In the genomic region with DNA sequence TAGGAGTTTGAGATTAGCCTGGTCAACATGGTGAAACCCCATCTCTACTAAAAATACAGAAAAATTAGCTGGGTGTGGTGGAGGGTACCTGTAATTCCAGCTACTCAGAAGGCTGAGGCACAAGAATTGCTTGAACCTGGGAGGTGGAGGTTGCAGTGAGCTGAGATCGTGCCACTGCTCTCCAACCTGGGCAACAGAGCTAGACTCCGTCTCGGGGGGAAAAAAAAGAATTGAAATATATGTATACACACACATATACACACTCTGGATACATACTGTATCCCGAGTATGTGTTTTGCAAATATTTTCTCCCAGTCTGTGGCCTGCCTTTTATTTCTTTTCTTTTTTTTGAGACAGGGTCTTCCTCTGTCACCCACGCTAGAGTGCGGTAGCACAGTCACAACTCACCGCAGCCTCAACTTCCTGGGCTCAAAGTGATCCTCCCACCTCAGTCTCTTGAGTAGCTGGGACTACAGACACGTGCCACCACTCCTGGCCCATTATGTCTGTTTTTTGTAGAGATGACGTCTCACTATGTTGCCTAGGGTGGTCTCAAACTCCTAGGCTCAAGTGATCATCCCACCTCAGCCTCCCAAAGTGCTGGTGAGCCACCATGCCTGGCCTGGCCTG, we compare ENCODE assay signal across 7 cellular contexts. TPM values are rescaled to one million over a fixed set of nuclear protein-coding genes. Genes with fewer than 3 reads are reported as not detected.
DNase-seq lines count a peak whose midpoint lies in the region; TF ChIP-seq lines count a peak whose summit lies in the region.
"Not testable (repeated sequence)": the region's sequence is repeated elsewhere in the genome, so short reads cannot be mapped to it uniquely, and the experiment has no call there.

No MANE protein-coding gene starts in this region.

- 92 to 98% methylated on average over 6 to 7 of the region's 9 CpGs for WGBS in endodermal cell (ENCODE audit: insufficient coverage in 1 of 2, insufficient read length in 1 of 2), 2 experiments

- not testable (repeated sequence) for H3K9me3 Mint-ChIP-seq in activated CD4-positive, alpha-beta T cell treated with anti-CD3 and anti-CD28 coated beads, Interleukin-2, amount 10 ng/mL, durations not matched to agents 7 days and 5 days; endodermal cell

- H3K9ac ChIP-seq in endodermal cell (ENCODE audit: extremely low read depth, low read length, poor library complexity, severe bottlenecking): not testable (repeated sequence)

- H3K27me3 ChIP-seq in endodermal cell (ENCODE audit: control insufficient read depth, insufficient read depth, low read length, poor library complexity, severe bottlenecking): not testable (repeated sequence)

- H3K27ac ChIP-seq in endodermal cell (ENCODE audit: low read depth, low read length): not testable (repeated sequence)

- TF ChIP-seq CTCF in endodermal cell (conservative IDR thresholded peaks at IDR 0.05): not testable (repeated sequence)

- peaks cover 13% of the 10 kb centered on the region for H3K36me3 ChIP-seq in endodermal cell (ENCODE audit: control insufficient read depth, insufficient read depth, low read length)

- H3K9me3 ChIP-seq in endodermal cell (ENCODE audit: control insufficient read depth, low read length): not testable (repeated sequence)

- not testable (repeated sequence) for H3K4me1 ChIP-seq in endodermal cell (ENCODE audit: control insufficient read depth, insufficient read depth, low read length)

- not testable (repeated sequence) for H3K4me3 ChIP-seq in endodermal cell (ENCODE audit: low read length)

- H3K4me3 Mint-ChIP-seq in activated CD4-positive, alpha-beta T cell treated with anti-CD3 and anti-CD28 coated beads, Interleukin-2, amount 10 ng/mL, durations not matched to agents 7 days and 5 days: peak overlapping the region; percentile 3
- H3K4me3 Mint-ChIP-seq in endodermal cell: not testable (repeated sequence)

- CTCF ChIA-PET in activated CD4-positive, alpha-beta T cell treated with anti-CD3 and anti-CD28 coated beads, Interleukin-2, amount 10 ng/mL, durations not matched to agents 7 days and 5 days (lab: Charles Lee): not testable (repeated sequence)

- H3K27me3 Mint-ChIP-seq in activated CD4-positive, alpha-beta T cell treated with anti-CD3 and anti-CD28 coated beads, Interleukin-2, amount 10 ng/mL, durations not matched to agents 7 days and 5 days; endodermal cell (ENCODE audit: insufficient read depth): not testable (repeated sequence)

- H3K4me1 Mint-ChIP-seq in activated CD4-positive, alpha-beta T cell treated with anti-CD3 and anti-CD28 coated beads, Interleukin-2, amount 10 ng/mL, durations not matched to agents 7 days and 5 days: peaks cover 42% of the 10 kb centered on the region
- not testable (repeated sequence) for H3K4me1 Mint-ChIP-seq in endodermal cell

- DNase-seq in T follicular helper cell (ENCODE audit: low read depth) (peak; percentile 49), activated T-cell treated with anti-CD3 and anti-CD28 coated beads for 24 hours (ENCODE audit: low read depth) (peak; percentile 42)
- DNase-seq in activated CD4-positive, alpha-beta T cell treated with anti-CD3 and anti-CD28 coated beads, Interleukin-2, amount 10 ng/mL, durations not matched to agents 7 days and 5 days: peak; percentile 71
- peak; percentile 63 for DNase-seq in activated naive CD4-positive, alpha-beta T cell treated with Interleukin-2 at 50 U/mL for 16 hours
- DNase-seq in endodermal cell: not testable (repeated sequence)
- DNase-seq in stimulated activated CD4-positive, alpha-beta T cell treated with anti-CD3 and anti-CD28 coated beads, Interleukin-1b, Interleukin-23, amount 100 ng/mL, for 24 hours (ENCODE audit: low read depth in 4 of 4, low spot score in 1 of 4): peak in 3 of 4 experiments; percentile 22 to 45 (median 41)
- DNase-seq in stimulated activated CD8-positive, alpha-beta memory T cell treated with anti-CD3 and anti-CD28 coated beads, Interleukin-15, amount 100 ng/mL, for 4 hours (ENCODE audit: low read depth in 2 of 2): peak; percentile 42 to 62

- H3K27ac Mint-ChIP-seq in activated CD4-positive, alpha-beta T cell treated with anti-CD3 and anti-CD28 coated beads, Interleukin-2, amount 10 ng/mL, durations not matched to agents 7 days and 5 days: peak overlapping the region; percentile 84
- peak overlapping the region; percentile 10 for H3K27ac Mint-ChIP-seq in endodermal cell

- peaks cover 28% of the 10 kb centered on the region for H3K36me3 Mint-ChIP-seq in activated CD4-positive, alpha-beta T cell treated with anti-CD3 and anti-CD28 coated beads, Interleukin-2, amount 10 ng/mL, durations not matched to agents 7 days and 5 days (ENCODE audit: low read depth)
- H3K36me3 Mint-ChIP-seq in endodermal cell (ENCODE audit: low read depth): peaks cover 13% of the 10 kb centered on the region

- POLR2A ChIA-PET in activated CD4-positive, alpha-beta T cell treated with anti-CD3 and anti-CD28 coated beads, Interleukin-2, amount 10 ng/mL, durations not matched to agents 7 days and 5 days (lab: Charles Lee): interaction anchor here (0.7 kb wide), 1 partner anchor 14 kb away, joined by 3 read pairs; no protein-coding TSS in a partner anchor

RNA-seq across cellular contexts. Expression of a gene that starts 49.1 kb away (rescaled TPM):
- 100 to 1,000 TPM; 110 TPM for total RNA-seq in activated CD4-positive, alpha-beta T cell treated with anti-CD3 and anti-CD28 coated beads, Interleukin-2, amount 10 ng/mL, durations not matched to agents 7 days and 5 days
- 10 to 100 TPM; 88.9 to 98.6 TPM for total RNA-seq in endodermal cell
- 72.1 TPM for polyA plus RNA-seq in endodermal cell (2013, experiment 1 of 2)
- polyA plus RNA-seq in endodermal cell (2013, experiment 2 of 2): 63.8 TPM
